ENCODE assay signal across 20 cellular contexts in the genomic region with DNA sequence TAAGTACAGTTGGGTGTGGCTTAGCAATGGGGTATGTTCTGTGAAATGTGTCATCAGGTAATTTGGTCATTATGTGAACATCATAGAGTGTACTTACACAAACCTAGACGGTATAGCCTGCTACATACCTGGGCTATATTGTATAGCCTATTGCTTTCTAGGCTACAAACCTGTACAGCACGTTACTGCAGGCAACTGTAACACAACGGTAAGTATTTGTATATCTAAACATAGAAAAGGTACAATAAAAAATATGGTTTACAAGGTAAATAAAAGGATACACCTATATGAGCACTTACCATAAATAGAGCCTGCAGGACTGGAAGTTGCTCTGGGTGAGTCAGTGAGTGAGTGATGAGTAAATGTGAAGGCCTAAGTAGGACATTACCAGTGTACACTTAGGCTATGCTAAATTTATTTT.
A peak's percentile ranks its signal among the peaks of the same experiment; 100 is the strongest.
DNase-seq lines count a peak whose midpoint lies in the region; ATAC-seq and TF ChIP-seq lines count a peak whose summit lies in the region.
"Had no signal": no experiment of that assay in that cellular context is flagged by ENCODE, and none has a peak within 500 bp of the region (broad histone marks: within the 10 kb centered on the region; RNA-seq: fewer than 3 reads in every experiment).

No MANE protein-coding gene starts in this region.

- ATAC-seq in left colon (peak; percentile 86), HG03045 (IDR thresholded peaks at IDR 0.05; ENCODE audit: unreplicated experiment) (no peak)
- ATAC-seq: effector memory CD8-positive, alpha-beta T cell; GM12878; naive thymus-derived CD8-positive, alpha-beta T cell had no signal

- H3K36me3 ChIP-seq in effector memory CD4-positive, alpha-beta T cell (ENCODE audit: control insufficient read depth, insufficient read depth, low read length): no peaks in the 10 kb centered on the region

- peak; percentile 81 for DNase-seq in LNCaP clone FGC (ENCODE audit: low read depth)
- peak; percentile 28 for DNase-seq in astrocyte of the spinal cord (ENCODE audit: low read depth, low spot score)
- peak in 1 of 2 donors; percentile 35 for DNase-seq in left colon
- DNase-seq in activated naive CD4-positive, alpha-beta T cell treated with Interleukin-2 at 50 U/mL for 16 hours: no peak
- DNase-seq in effector memory CD4-positive, alpha-beta T cell: no peak
- DNase-seq in AG20443 (ENCODE audit: low spot score): no peak
- DNase-seq: activated naive CD4-positive, alpha-beta T cell; C1 segment of cervical spinal cord; effector memory CD8-positive, alpha-beta T cell; naive thymus-derived CD8-positive, alpha-beta T cell; NCI-H1930; NCI-H446 treated with DMSO at 0.1 percent for 48 hours; SHP77 treated with DMSO at 0.1 percent for 48 hours; stimulated activated CD4-positive, alpha-beta T cell treated with anti-CD3 and anti-CD28 coated beads, Interleukin-2, amount 100 ng/mL, for 48 hours; stomach; upper lobe of left lung had no signal

- in situ Hi-C loops in astrocyte of the spinal cord (cut with HindIII; ENCODE audit: low sequenced_read_pairs): no loop called here

- intact Hi-C loops in left colon (cut with DNase I, micrococcal nuclease): no loop called here

- H3K27ac ChIP-seq in 22Rv1: peak overlapping the region; percentile 39
- no peak overlapping the region for H3K27ac ChIP-seq in effector memory CD4-positive, alpha-beta T cell (ENCODE audit: insufficient read depth, low read length, poor library complexity, severe bottlenecking)
- H3K27ac ChIP-seq: parathyroid adenoma, stomach, upper lobe of left lung had no signal

- no peaks in the 10 kb centered on the region for H3K9me3 ChIP-seq in effector memory CD4-positive, alpha-beta T cell (ENCODE audit: control insufficient read depth, low read length)
- H3K9me3 ChIP-seq: stomach, upper lobe of left lung had no signal

- no peaks in the 10 kb centered on the region for H3K27me3 ChIP-seq in effector memory CD4-positive, alpha-beta T cell (replicated peaks; ENCODE audit: control insufficient read depth, insufficient read depth, low read length, poor library complexity, severe bottlenecking)
- H3K27me3 ChIP-seq: stomach, upper lobe of left lung had no signal

- H3K4me3 ChIP-seq in LNCaP clone FGC (ENCODE audit: low read depth, low read length) (no peak overlapping the region), astrocyte of the spinal cord (ENCODE audit: low read depth, low read length) (no peak overlapping the region)
- no peak overlapping the region for H3K4me3 ChIP-seq in effector memory CD4-positive, alpha-beta T cell (ENCODE audit: insufficient read depth, low read depth, low read length, poor library complexity, severe bottlenecking)
- H3K4me3 ChIP-seq: GM12878, stomach, upper lobe of left lung had no signal

- no peak for TF ChIP-seq CTCF in 22Rv1 (IDR thresholded peaks at IDR 0.05)
- TF ChIP-seq CTCF in LNCaP clone FGC (IDR thresholded peaks at IDR 0.05; ENCODE audit: control insufficient read depth, extremely low read depth, insufficient read depth): no peak
- TF ChIP-seq CTCF in astrocyte of the spinal cord (IDR thresholded peaks at IDR 0.05; ENCODE audit: low read depth, low read length): no peak

- no peaks in the 10 kb centered on the region for H3K4me1 ChIP-seq in effector memory CD4-positive, alpha-beta T cell (ENCODE audit: control insufficient read depth, insufficient read depth, low read length, poor library complexity, severe bottlenecking)
- H3K4me1 ChIP-seq: parathyroid adenoma, upper lobe of left lung had no signal

Comparison
In these comparisons a context has a peak if more than half of its experiments do, and no peak if none do; other contexts are left out.
1. DNase-seq: peak in LNCaP clone FGC (single experiment) and astrocyte of the spinal cord (single experiment); none in activated naive CD4-positive, alpha-beta T cell treated with Interleukin-2 at 50 U/mL for 16 hours (single experiment), effector memory CD4-positive, alpha-beta T cell (0 of 3) and AG20443 (single experiment).